ENCODE assay signal across 21 cellular contexts in the genomic region with DNA sequence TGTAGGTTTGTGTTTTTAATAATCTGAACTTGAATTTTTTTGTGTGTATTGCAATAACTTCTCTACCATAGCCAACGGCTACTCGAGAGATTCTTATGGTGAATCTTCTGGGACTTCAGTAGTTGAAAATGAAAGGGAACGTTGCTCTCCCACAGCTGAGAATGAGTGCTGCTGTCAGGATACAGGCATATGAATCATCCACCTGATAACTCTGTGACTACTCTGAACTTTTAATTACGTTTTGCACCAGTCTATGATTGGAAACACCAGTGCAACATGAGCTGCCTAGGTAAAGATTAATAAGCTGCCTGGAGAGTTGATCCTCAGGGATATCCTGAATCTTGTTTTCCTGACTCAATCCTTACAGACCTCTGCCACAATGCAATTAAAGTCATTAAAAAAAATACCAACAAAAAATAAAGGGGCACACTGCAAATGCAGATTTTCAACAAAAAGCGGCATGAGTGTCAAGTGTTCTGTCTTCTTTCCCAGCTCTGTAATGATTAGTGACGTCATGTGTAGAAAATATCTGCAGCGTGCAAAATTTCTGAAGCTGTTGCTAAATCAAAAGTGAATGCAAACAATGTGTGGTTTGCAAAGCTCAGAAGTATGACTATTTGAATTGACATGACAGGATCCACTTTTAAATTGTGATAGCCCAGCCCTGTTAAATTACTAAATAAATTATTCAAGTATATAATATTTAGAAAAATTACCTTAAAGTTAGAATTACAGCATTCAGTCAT.
DNase-seq lines count a peak whose midpoint lies in the region; ATAC-seq and TF ChIP-seq lines count a peak whose summit lies in the region.
"Had no signal": no experiment of that assay in that cellular context is flagged by ENCODE, and none has a peak within 500 bp of the region (broad histone marks: within the 10 kb centered on the region; RNA-seq: fewer than 3 reads in every experiment).

No MANE protein-coding gene starts in this region.

- no peak overlapping the region for H3K4me3 ChIP-seq in AG10803 (ENCODE audit: low read length)
- H3K4me3 ChIP-seq in fibroblast of pulmonary artery (replicated peaks; ENCODE audit: low read depth, low read length), result no peak overlapping the region
- H3K4me3 ChIP-seq: A549, BLaER1, cardiac muscle cell, heart right ventricle, tibial nerve had no signal

- TF ChIP-seq CTCF in AG10803 (conservative IDR thresholded peaks at IDR 0.05; ENCODE audit: low read length) (no peak), fibroblast of pulmonary artery (IDR thresholded peaks at IDR 0.05; ENCODE audit: low read length, missing control alignments) (no peak)

- no peak for ATAC-seq in HG03457 (IDR thresholded peaks at IDR 0.05; ENCODE audit: unreplicated experiment)
- ATAC-seq: A549; activated T-cell treated with anti-CD3 and anti-CD28 coated beads, Interleukin-2, amount 50 U/mL, for 4 hours; heart right ventricle; stimulated activated naive CD8-positive, alpha-beta T cell treated with anti-CD3 and anti-CD28 coated beads, Interleukin-15, amount 100 ng/mL, for 72 hours had no signal

- peak; percentile 50 for DNase-seq in AG10803 (ENCODE audit: low read depth)
- peak; percentile 20 for DNase-seq in NCI-H82 treated with DMSO at 0.1 percent for 48 hours (lab: John Stamatoyannopoulos, UW; ENCODE audit: unreplicated experiment)
- DNase-seq in fibroblast of pulmonary artery (ENCODE audit: low read depth), result peak; percentile 36
- peak; percentile 16 for DNase-seq in myocyte (ENCODE audit: low read depth)
- no peak for DNase-seq in NCI-H748 (lab: John Stamatoyannopoulos, UW; ENCODE audit: unreplicated experiment)
- no peak for DNase-seq in HCEC 1CT
- DNase-seq in HK-2 (ENCODE audit: unreplicated experiment), result no peak
- DNase-seq: activated naive CD4-positive, alpha-beta T cell treated with anti-CD3 and anti-CD28 coated beads for 36 hours; activated T-cell treated with anti-CD3 and anti-CD28 coated beads, Interleukin-2, amount 50 U/mL, for 4 hours; amygdala; Caco-2; heart right ventricle; NCI-H1694; OCI-M1; SIG-M5; stimulated activated naive CD8-positive, alpha-beta T cell treated with anti-CD3 and anti-CD28 coated beads, Interleukin-15, amount 100 ng/mL, for 72 hours had no signal

Comparison
In these comparisons a context has a peak if more than half of its experiments do, and no peak if none do; other contexts are left out.
1. DNase-seq: peak in AG10803 (single experiment), NCI-H82 treated with DMSO at 0.1 percent for 48 hours (single experiment), fibroblast of pulmonary artery (single experiment) and myocyte (single experiment); none in NCI-H748 (single experiment), HCEC 1CT (single experiment) and HK-2 (single experiment).